In genomic region chr2:213740453-213740852, GRCh38 we compare ENCODE assay signal across 13 cellular contexts.
DNase-seq lines count a peak whose midpoint lies in the region; ATAC-seq and TF ChIP-seq lines count a peak whose summit lies in the region.
"Had no signal": no experiment of that assay in that cellular context is flagged by ENCODE, and none has a peak within 500 bp of the region (broad histone marks: within the 10 kb centered on the region; RNA-seq: fewer than 3 reads in every experiment).

No MANE protein-coding gene starts in this region.

- TF ChIP-seq CTCF in foreskin keratinocyte (conservative IDR thresholded peaks at IDR 0.05) (no peak), testis (IDR thresholded peaks at IDR 0.05) (no peak)

- peak; percentile 96 for ATAC-seq in GM18517 (IDR thresholded peaks at IDR 0.05; ENCODE audit: unreplicated experiment)
- peak; percentile 66 for ATAC-seq in GM21423 (IDR thresholded peaks at IDR 0.05; ENCODE audit: unreplicated experiment)
- peak; percentile 92 for ATAC-seq in HG02973 (IDR thresholded peaks at IDR 0.05; ENCODE audit: unreplicated experiment)
- peak; percentile 65 for ATAC-seq in HG03575 (IDR thresholded peaks at IDR 0.05; ENCODE audit: extremely low read depth, insufficient number of reproducible peaks, low FRiP score, unreplicated experiment)
- no peak for ATAC-seq in foreskin keratinocyte
- ATAC-seq: activated naive CD8-positive, alpha-beta T cell treated with anti-CD3 and anti-CD28 coated beads, Interleukin-2, amount 50 U/mL, for 24 hours had no signal

- DNase-seq in foreskin keratinocyte (no peak), testis (no peak), posterior vena cava (ENCODE audit: low spot score) (no peak), DMS53 treated with DMSO at 0.1 percent for 48 hours (lab: John Stamatoyannopoulos, UW; ENCODE audit: unreplicated experiment) (no peak)
- DNase-seq: activated CD8-positive, alpha-beta memory T cell treated with anti-CD3 and anti-CD28 coated beads, Interleukin-2, amount 50 U/mL, for 4 hours; activated naive CD8-positive, alpha-beta T cell treated with anti-CD3 and anti-CD28 coated beads, Interleukin-2, amount 50 U/mL, for 24 hours; mesenchymal stem cell; NCI-H524; stimulated activated naive CD4-positive, alpha-beta T cell treated with Interleukin-2 at 50 U/mL for 16 hours had no signal

- H3K9me3 ChIP-seq in testis: no peaks in the 10 kb centered on the region

- no peak overlapping the region for H3K27ac ChIP-seq in foreskin keratinocyte
- H3K27ac ChIP-seq in testis: no peak overlapping the region

- H3K36me3 ChIP-seq in testis (ENCODE audit: low read depth, missing control alignments): no peaks in the 10 kb centered on the region

- no peaks in the 10 kb centered on the region for H3K27me3 ChIP-seq in foreskin keratinocyte
- H3K27me3 ChIP-seq in testis: no peaks in the 10 kb centered on the region

- no peaks in the 10 kb centered on the region for H3K4me1 ChIP-seq in foreskin keratinocyte
- no peaks in the 10 kb centered on the region for H3K4me1 ChIP-seq in testis

- 85 to 91% methylated on average over 3 of the region's 3 CpGs for WGBS in testis, 2 donors

- intact Hi-C loops in testis (cut with DNase I; ENCODE audit: low total_unique reads): no loop called here
- intact Hi-C loops in posterior vena cava (cut with DNase I): no loop called here

- no peak overlapping the region for H3K4me3 ChIP-seq in testis

- no peak for TF ChIP-seq POLR2A in testis (IDR thresholded peaks at IDR 0.05)
